Comparison of ENCODE assay signal across 11 cellular contexts in the genomic region with DNA sequence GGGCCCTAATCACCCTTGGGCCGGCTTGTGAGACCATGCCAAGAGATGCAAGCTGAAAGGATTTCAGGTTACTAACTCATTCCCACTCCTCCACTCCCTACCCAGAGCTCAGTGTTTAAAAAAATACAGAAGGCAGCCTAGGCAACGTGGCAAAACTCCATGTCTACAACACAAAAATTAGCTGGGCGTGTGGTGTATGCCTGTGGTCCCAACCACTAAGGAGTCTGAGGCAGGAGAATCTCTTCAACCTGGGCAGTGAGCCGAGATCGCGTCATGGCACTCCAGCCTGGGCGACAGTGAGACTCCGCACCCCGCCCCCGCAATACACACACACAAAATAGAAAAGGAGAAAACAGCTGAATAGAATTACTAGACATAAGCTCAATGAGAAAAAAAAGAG. TPM values are rescaled to one million over a fixed set of nuclear protein-coding genes. Genes with fewer than 3 reads are reported as not detected.
DNase-seq lines count a peak whose midpoint lies in the region; FAIRE-seq and TF ChIP-seq lines count a peak whose summit lies in the region.
"Had no signal": no experiment of that assay in that cellular context is flagged by ENCODE, and none has a peak within 500 bp of the region (broad histone marks: within the 10 kb centered on the region; RNA-seq: fewer than 3 reads in every experiment).

No MANE protein-coding gene starts in this region.

- TF ChIP-seq POLR2A in H54 (IDR thresholded peaks at IDR 0.05; ENCODE audit: low read depth, low read length), result no peak

- no peaks in the 10 kb centered on the region for H3K27me3 ChIP-seq in skeletal muscle tissue (ENCODE audit: control insufficient read depth in 3 of 3, insufficient read depth in 3 of 3, low read length in 3 of 3)
- H3K27me3 ChIP-seq: SJCRH30 had no signal

- no peak for FAIRE-seq in H54 (lab: Jason Lieb, UNC)
- no peak for FAIRE-seq in GM19239 (lab: Jason Lieb, UNC)
- FAIRE-seq: frontal cortex had no signal

- no peaks in the 10 kb centered on the region for H3K9me3 ChIP-seq in skeletal muscle tissue (ENCODE audit: control insufficient read depth in 3 of 3, low read length in 3 of 3)
- H3K9me3 ChIP-seq: SJCRH30 had no signal

- peak overlapping the region in 1 of 3 donors; percentile 7 for H3K9ac ChIP-seq in skeletal muscle tissue (ENCODE audit: low read depth in 1 of 3, low read length in 3 of 3)

- H3K4me1 ChIP-seq in skeletal muscle tissue (ENCODE audit: control insufficient read depth in 3 of 3, insufficient read depth in 3 of 3, low read length in 3 of 3), result peaks cover 39 to 50% (median 47%) of the 10 kb centered on the region in 3 donors
- H3K4me1 ChIP-seq: SJCRH30 had no signal

- in situ Hi-C loops in astrocyte of the spinal cord (cut with HindIII; ENCODE audit: low sequenced_read_pairs), result no loop called here

- H3K4me3 ChIP-seq in astrocyte of the spinal cord (ENCODE audit: low read depth, low read length) (no peak overlapping the region), skeletal muscle tissue (ENCODE audit: low read length in 3 of 3) (no peak overlapping the region)
- H3K4me3 ChIP-seq: SJCRH30 had no signal

- DNase-seq in GM03348 (ENCODE audit: low spot score) (peak; percentile 73), astrocyte of the spinal cord (ENCODE audit: low read depth, low spot score) (peak; percentile 93), hepatic stellate cell (ENCODE audit: low spot score) (peak; percentile 60), H54 (ENCODE audit: insufficient read length, low spot score) (no peak), OCI-M1 (lab: John Stamatoyannopoulos, UW) (no peak), NCI-H1930 (lab: John Stamatoyannopoulos, UW) (no peak), GM19239 (ENCODE audit: insufficient read length, low spot score) (no peak)
- DNase-seq: NCI-H1417, SJCRH30 had no signal

- peaks cover 0 to 4% (median 2%) of the 10 kb centered on the region in 3 donors for H3K36me3 ChIP-seq in skeletal muscle tissue (ENCODE audit: control insufficient read depth in 3 of 3, insufficient read depth in 3 of 3, low read length in 3 of 3)

- peak overlapping the region; percentile 77 for H3K27ac ChIP-seq in skeletal muscle tissue (ENCODE audit: low read depth, low read length)
- H3K27ac ChIP-seq: SJCRH30 had no signal

- no peak for TF ChIP-seq CTCF in astrocyte of the spinal cord (IDR thresholded peaks at IDR 0.05; ENCODE audit: low read depth, low read length)

RNA-seq across cellular contexts. Expression of gene IWS1, which starts 10.3 kb away (rescaled TPM):
- total RNA-seq in skeletal muscle tissue, result 24.5 TPM

RNA-seq across cellular contexts. Expression of gene MYO7B, which starts 19.5 kb away (rescaled TPM):
- 1.0 TPM for total RNA-seq in skeletal muscle tissue

Comparison
In these comparisons a context has a peak if more than half of its experiments do, and no peak if none do; other contexts are left out.
1. DNase-seq: peak in GM03348 (single experiment), astrocyte of the spinal cord (single experiment) and hepatic stellate cell (single experiment); none in H54 (single experiment), OCI-M1 (single experiment), NCI-H1930 (0 of 2) and GM19239 (single experiment).